Comparison of ENCODE assay signal across 22 cellular contexts in the genomic region with DNA sequence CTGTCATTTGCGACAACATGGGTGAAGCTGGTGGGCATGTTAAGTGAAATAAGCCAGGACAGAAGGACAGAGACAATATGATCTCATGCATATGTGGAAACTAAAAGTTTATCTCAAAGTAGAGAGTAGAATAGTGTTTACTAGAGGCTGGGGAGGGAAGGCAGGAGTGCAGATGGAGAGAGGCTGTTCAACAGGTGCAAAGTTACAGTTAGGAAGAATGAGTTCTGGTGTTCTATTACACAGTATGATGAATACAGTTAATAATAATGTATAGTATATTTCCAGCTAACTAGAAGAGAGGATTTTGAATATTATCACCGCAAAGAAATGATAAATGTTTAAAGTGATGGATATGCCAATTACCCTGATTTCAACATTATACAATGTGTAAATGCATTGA.
"Had no signal": no experiment of that assay in that cellular context is flagged by ENCODE, and none has a peak within 500 bp of the region (broad histone marks: within the 10 kb centered on the region; RNA-seq: fewer than 3 reads in every experiment).

No MANE protein-coding gene starts in this region.

- H3K4me1 ChIP-seq: ascending aorta, body of pancreas had no signal

- H3K36me3 ChIP-seq: MG63, SJSA1 had no signal

- DNase-seq: activated CD4-positive, alpha-beta T cell treated with anti-CD3 and anti-CD28 coated beads for 48 hours; activated CD4-positive, alpha-beta T cell treated with anti-CD3 and anti-CD28 coated beads, Interleukin-2, amount 50 U/mL, for 4 hours; activated CD4-positive, CD25-positive, alpha-beta regulatory T cell treated with anti-CD3 and anti-CD28 coated beads, Interleukin-2, amount 50 U/mL, for 72 hours; activated CD8-positive, alpha-beta memory T cell treated with anti-CD3 and anti-CD28 coated beads, Interleukin-2, amount 10 ng/mL, durations not matched to agents 7 days and 5 days; activated effector memory CD4-positive, alpha-beta T cell treated with Interleukin-2 at 50 U/mL for 16 hours; activated naive CD4-positive, alpha-beta T cell; activated T-cell treated with anti-CD3 and anti-CD28 coated beads, Interleukin-2, amount 50 U/mL, for 24 hours; amniotic stem cell; body of pancreas; central memory CD4-positive, alpha-beta T cell; KG1; MG63; NCI-H1105; NCI-H1436; NCI-H1694 treated with DMSO at 0.1 percent for 48 hours; NCI-H2029 treated with DMSO at 0.1 percent for 48 hours; NCI-H446; PC-3; SHP77; T-helper 9 cell had no signal

- H3K9me3 ChIP-seq: ascending aorta, body of pancreas, MG63, SJSA1 had no signal

- H3K27me3 ChIP-seq: ascending aorta, body of pancreas, MG63, SJSA1 had no signal

- H3K27ac ChIP-seq: ascending aorta, body of pancreas, SJSA1 had no signal

- H3K4me3 ChIP-seq: ascending aorta, body of pancreas, MG63, SJSA1 had no signal
